ENCODE assay signal across 8 cellular contexts in genomic region chr3:45123030-45123429, GRCh38. TPM values are rescaled to one million over a fixed set of nuclear protein-coding genes. Genes with fewer than 3 reads are reported as not detected.
DNase-seq lines count a peak whose midpoint lies in the region; ATAC-seq, FAIRE-seq and TF ChIP-seq lines count a peak whose summit lies in the region.

No MANE protein-coding gene starts in this region.

- no peak overlapping the region; a peak in 1 of 22 replicates for H3K9ac ChIP-seq in BLaER1 treated with 17β-estradiol and CSF1 and Interleukin-3, amounts not matched to agents 10 nM and 100 nM

- 63 to 66% methylated on average over 5 of the region's 5 CpGs for WGBS in heart right ventricle, 2 donors

- H3K4me1 ChIP-seq in BLaER1 treated with 17β-estradiol and CSF1 and Interleukin-3, amounts not matched to agents 10 nM and 100 nM = peaks cover 2 to 90% (median 15%) of the 10 kb centered on the region in 10 experiments; a peak in 17 of 20 replicates
- H3K4me1 ChIP-seq in heart right ventricle = peaks cover 0 to 31% (median 5%) of the 10 kb centered on the region in 9 donors

- FAIRE-seq in urothelium cell line (lab: Jason Lieb, UNC) = no peak

- no peaks in the 10 kb centered on the region for H3K9me3 ChIP-seq in BLaER1 treated with 17β-estradiol and CSF1 and Interleukin-3, amounts not matched to agents 10 nM and 100 nM (replicated peaks in 1 of 11)
- no peaks in the 10 kb centered on the region for H3K9me3 ChIP-seq in heart right ventricle

- no peaks in the 10 kb centered on the region for H3K27me3 ChIP-seq in BLaER1 treated with 17β-estradiol and CSF1 and Interleukin-3, amounts not matched to agents 10 nM and 100 nM
- peaks cover 0 to 3% (median 0%) of the 10 kb centered on the region in 7 donors for H3K27me3 ChIP-seq in heart right ventricle

- peak overlapping the region in 7 of 11 experiments; percentile 14 to 79 (median 71); a peak in 12 of 22 replicates for H3K4me2 ChIP-seq in BLaER1 treated with 17β-estradiol and CSF1 and Interleukin-3, amounts not matched to agents 10 nM and 100 nM

- H3K4me3 ChIP-seq in BLaER1 treated with 17β-estradiol and CSF1 and Interleukin-3, amounts not matched to agents 10 nM and 100 nM = no peak overlapping the region
- H3K4me3 ChIP-seq in fibroblast of villous mesenchyme (ENCODE audit: low read depth, low read length) (no peak overlapping the region), heart right ventricle (no peak overlapping the region)

- no peaks in the 10 kb centered on the region for H3K36me3 ChIP-seq in BLaER1 treated with 17β-estradiol and CSF1 and Interleukin-3, amounts not matched to agents 10 nM and 100 nM
- H3K36me3 ChIP-seq in heart right ventricle = no peaks in the 10 kb centered on the region

- intact Hi-C loops in heart right ventricle (cut with DNase I) = no loop called here

- peak overlapping the region in 3 of 11 experiments; percentile 41 to 59 (median 47); a peak in 6 of 22 replicates for H3K27ac ChIP-seq in BLaER1 treated with 17β-estradiol and CSF1 and Interleukin-3, amounts not matched to agents 10 nM and 100 nM
- H3K27ac ChIP-seq in heart right ventricle = peak overlapping the region in 1 of 10 donors; percentile 75

- TF ChIP-seq CTCF in fibroblast of villous mesenchyme (IDR thresholded peaks at IDR 0.05; ENCODE audit: insufficient read depth, low read depth, low read length) = no peak
- no peak for TF ChIP-seq CTCF in heart right ventricle (IDR thresholded peaks at IDR 0.05)

- ATAC-seq in GM21825 (IDR thresholded peaks at IDR 0.05; ENCODE audit: unreplicated experiment) (peak; percentile 88), heart right ventricle (no peak), HG02884 (IDR thresholded peaks at IDR 0.05; ENCODE audit: unreplicated experiment) (no peak)

- DNase-seq in NOMO-1 treated with DMSO at 0.1 percent for 48 hours (lab: John Stamatoyannopoulos, UW; ENCODE audit: unreplicated experiment) = peak; percentile 77
- peak; percentile 98 for DNase-seq in fibroblast of villous mesenchyme (ENCODE audit: low read depth)
- no peak for DNase-seq in urothelium cell line (ENCODE audit: low spot score)
- no peak for DNase-seq in heart right ventricle
- DNase-seq in NCI-H146 treated with DMSO at 0.1 percent for 48 hours (lab: John Stamatoyannopoulos, UW; ENCODE audit: unreplicated experiment) = no peak

- peaks cover 0 to 4% (median 0%) of the 10 kb centered on the region in 11 experiments; a peak in 1 of 22 replicates for H4K20me1 ChIP-seq in BLaER1 treated with 17β-estradiol and CSF1 and Interleukin-3, amounts not matched to agents 10 nM and 100 nM

RNA-seq across cellular contexts. Expression of gene CDCP1, which starts 23.1 kb away (rescaled TPM):
- total RNA-seq in fibroblast of villous mesenchyme (10.4 and 20.6 TPM in 2 replicates), heart right ventricle (1 to 10 TPM in 1 of 10 donors, under 1 TPM in 9; 0.15 to 2.8 (median 0.23) TPM)
- polyA plus RNA-seq in heart right ventricle = under 1 TPM; 0.37 to 0.52 TPM

Comparison
In these comparisons a context has a peak if more than half of its experiments do, and no peak if none do; other contexts are left out.
1. DNase-seq: peak in NOMO-1 treated with DMSO at 0.1 percent for 48 hours (single experiment) and fibroblast of villous mesenchyme (single experiment); none in urothelium cell line (single experiment), heart right ventricle (0 of 2) and NCI-H146 treated with DMSO at 0.1 percent for 48 hours (single experiment).